ENCODE assay signal across 18 cellular contexts in the genomic region with DNA sequence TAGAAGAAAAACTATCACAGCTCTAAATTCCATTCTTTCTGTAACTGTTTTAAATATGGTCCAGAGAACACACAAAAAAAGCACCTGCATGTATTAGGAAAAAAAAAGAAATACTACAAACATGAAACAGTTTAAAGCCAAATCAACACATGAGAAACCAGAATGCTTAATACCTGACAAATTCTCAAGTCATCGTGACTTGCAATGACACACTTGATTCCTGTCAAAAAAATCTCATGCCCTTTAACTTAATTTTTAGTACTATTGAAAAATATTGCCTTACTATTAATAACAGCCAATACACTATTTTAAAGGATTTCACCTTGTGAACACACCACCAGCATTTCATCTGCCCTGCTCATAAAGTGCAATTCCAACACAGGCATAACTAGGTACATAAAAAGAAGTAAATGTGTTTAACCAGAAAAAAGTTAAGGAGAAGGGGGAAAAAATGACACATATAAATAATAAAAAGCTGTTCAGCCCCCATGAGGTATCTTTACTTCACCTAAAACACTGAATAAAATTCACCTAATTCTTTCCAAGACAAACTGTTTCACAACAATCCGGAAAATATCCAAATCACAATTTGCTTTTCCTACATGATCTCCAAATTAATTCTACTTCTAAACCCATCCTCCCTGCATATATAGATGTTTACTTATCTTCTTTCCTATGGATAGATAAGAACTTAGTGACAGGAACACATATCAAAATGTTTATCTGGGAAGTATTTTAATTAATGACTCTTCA. TPM values are rescaled to one million over a fixed set of nuclear protein-coding genes. Genes with fewer than 3 reads are reported as not detected.
A peak's percentile ranks its signal among the peaks of the same experiment; 100 is the strongest.
DNase-seq lines count a peak whose midpoint lies in the region; ATAC-seq, FAIRE-seq and TF ChIP-seq lines count a peak whose summit lies in the region.
"Had no signal": no experiment of that assay in that cellular context is flagged by ENCODE, and none has a peak within 500 bp of the region (broad histone marks: within the 10 kb centered on the region; RNA-seq: fewer than 3 reads in every experiment).

No MANE protein-coding gene starts in this region.

- intact Hi-C loops in K562 (cut with micrococcal nuclease) (no loop called here), right lobe of liver (cut with DNase I) (no loop called here), pancreas (cut with DNase I) (no loop called here)

- in situ Hi-C loops in K562 (cut with MboI): no loop called here

- no peak overlapping the region for H3K9ac ChIP-seq in K562 (ENCODE audit: insufficient read depth in 1 of 2, low read depth in 2 of 2, low read length in 2 of 2)
- H3K9ac ChIP-seq in skeletal muscle tissue (ENCODE audit: low read depth in 1 of 3, low read length in 3 of 3): no peak overlapping the region
- H3K9ac ChIP-seq: BLaER1 treated with 17β-estradiol and CSF1 and Interleukin-3, amounts not matched to agents 10 nM and 100 nM had no signal

- H3K4me2 ChIP-seq in A549 (no peak overlapping the region), K562 (ENCODE audit: insufficient read depth, low read length) (no peak overlapping the region)
- H3K4me2 ChIP-seq: BLaER1 treated with 17β-estradiol and CSF1 and Interleukin-3, amounts not matched to agents 10 nM and 100 nM had no signal

- no peak for TF ChIP-seq POLR2A in A549 (IDR thresholded peaks at IDR 0.05; ENCODE audit: low read length)
- TF ChIP-seq POLR2A in K562 (conservative IDR thresholded peaks at IDR 0.05): no peak
- no peak for TF ChIP-seq POLR2A in right lobe of liver (IDR thresholded peaks at IDR 0.05)

- TF ChIP-seq EP300 in A549 (IDR thresholded peaks at IDR 0.05): no peak
- no peak for TF ChIP-seq EP300 in K562 (IDR thresholded peaks at IDR 0.05; ENCODE audit: low read length)

- no peaks in the 10 kb centered on the region for H4K20me1 ChIP-seq in K562 (replicated peaks; ENCODE audit: control insufficient read depth, insufficient read depth, low read length)

- TF ChIP-seq RAD21 in A549 (conservative IDR thresholded peaks at IDR 0.05 in 1 of 2, IDR thresholded peaks at IDR 0.05 in 1 of 2) (no peak), K562 (CRISPR knock-in tag; conservative IDR thresholded peaks at IDR 0.05 in 1 of 2, IDR thresholded peaks at IDR 0.05 in 1 of 2) (no peak)

- H3K4me3 ChIP-seq in A549 (no peak overlapping the region), K562 (no peak overlapping the region), right lobe of liver (no peak overlapping the region), skeletal muscle tissue (ENCODE audit: low read length in 3 of 3) (no peak overlapping the region), pancreas (no peak overlapping the region)
- H3K4me3 ChIP-seq: BLaER1 treated with 17β-estradiol and CSF1 and Interleukin-3, amounts not matched to agents 10 nM and 100 nM; GM12878; HAP-1 had no signal

- H3K36me3 ChIP-seq in K562 (ENCODE audit: control insufficient read depth, insufficient read depth, low read length) (no peaks in the 10 kb centered on the region), right lobe of liver (no peaks in the 10 kb centered on the region), skeletal muscle tissue (ENCODE audit: control insufficient read depth in 3 of 3, insufficient read depth in 3 of 3, low read length in 3 of 3) (no peaks in the 10 kb centered on the region), pancreas (no peaks in the 10 kb centered on the region)
- H3K36me3 ChIP-seq: HAP-1 had no signal

- CTCF ChIA-PET in A549 (lab: Yijun Ruan, JAX) (interaction anchor here (1.2 kb wide), 1 partner anchor 249 kb away, joined by 4 read pairs; no protein-coding TSS in a partner anchor), K562 (lab: Yijun Ruan, JAX; ENCODE audit: low intra/inter-chr PET ratio) (no interaction called here)

- POLR2A ChIA-PET in A549 (lab: Yijun Ruan, JAX) (no interaction called here), K562 (lab: Yijun Ruan, JAX) (interaction anchor here (0.6 to 1.0 kb wide), 2 partner anchors 10 to 65 kb away, joined by 3 read pairs; no protein-coding TSS in a partner anchor)

- H3K4me1 ChIP-seq in A549 (peaks cover 33% of the 10 kb centered on the region), K562 (replicated peaks in 1 of 2; ENCODE audit: control insufficient read depth in 2 of 2, insufficient read depth in 2 of 2, low read length in 2 of 2) (peaks cover 0 to 4% of the 10 kb centered on the region in 2 experiments; a peak in 2 of 5 replicates), right lobe of liver (peaks cover 0 to 34% (median 9%) of the 10 kb centered on the region in 4 donors), skeletal muscle tissue (ENCODE audit: control insufficient read depth in 3 of 3, insufficient read depth in 3 of 3, low read length in 3 of 3) (peaks cover 0 to 12% (median 10%) of the 10 kb centered on the region in 3 donors), pancreas (peaks cover 0 to 4% (median 0%) of the 10 kb centered on the region in 3 donors)

- no peaks in the 10 kb centered on the region for H3K9me1 ChIP-seq in K562 (ENCODE audit: control insufficient read depth, insufficient read depth, low read length)

- no peak for DNase-seq in A549 (ENCODE audit: low read depth in 1 of 2, low spot score in 1 of 2)
- DNase-seq in K562 (ENCODE audit: extremely low read depth in 1 of 4, low spot score in 3 of 4): no peak
- no peak for DNase-seq in right lobe of liver
- DNase-seq in COLO668 (lab: John Stamatoyannopoulos, UW; ENCODE audit: unreplicated experiment): no peak
- no peak for DNase-seq in pancreas
- no peak for DNase-seq in RPMI8226
- DNase-seq: CD8-positive, alpha-beta T cell; COR-L47; DMS 273 treated with DMSO at 0.1 percent for 48 hours; DMS53; DND-41; EL had no signal

- ATAC-seq in A549 (no peak), K562 (no peak), right lobe of liver (peak; percentile 53 to 80 (median 56)), pancreas (no peak)
- ATAC-seq: CD8-positive, alpha-beta T cell; GM12878 had no signal

- H2AFZ ChIP-seq in K562 (ENCODE audit: low read depth, low read length): no peak overlapping the region

- 92% methylated on average over 2 of the region's 2 CpGs for WGBS in A549 (ENCODE audit: missing lambda C conversion rate)
- WGBS in K562 (ENCODE audit: insufficient coverage, low coverage, missing lambda C conversion rate): 86% methylated on average over 2 of the region's 2 CpGs
- 27% methylated on average over 2 of the region's 2 CpGs for WGBS in right lobe of liver (ENCODE audit: insufficient coverage, low coverage, low lambda C conversion rate, missing lambda C conversion rate)
- WGBS in pancreas, 2 donors: 65 to 81% methylated on average over 2 of the region's 2 CpGs

- peaks cover 89% of the 10 kb centered on the region for H3K79me2 ChIP-seq in K562 (ENCODE audit: control insufficient read depth, insufficient read depth, low read length)

- H3K27me3 ChIP-seq in K562 (ENCODE audit: control insufficient read depth in 2 of 2, insufficient read depth in 2 of 2, low read length in 2 of 2): no peaks in the 10 kb centered on the region
- H3K27me3 ChIP-seq in right lobe of liver: no peaks in the 10 kb centered on the region
- H3K27me3 ChIP-seq in skeletal muscle tissue (ENCODE audit: control insufficient read depth in 3 of 3, insufficient read depth in 3 of 3, low read length in 3 of 3): no peaks in the 10 kb centered on the region
- no peaks in the 10 kb centered on the region for H3K27me3 ChIP-seq in pancreas
- H3K27me3 ChIP-seq: BLaER1 treated with 17β-estradiol and CSF1 and Interleukin-3, amounts not matched to agents 10 nM and 100 nM had no signal

- no TSS peak for BruUV-seq in K562 (replicated peaks; lab: Mats Ljungman, UMichigan)

- TF ChIP-seq CTCF in A549 (IDR thresholded peaks at IDR 0.05) (no peak), K562 (IDR thresholded peaks at IDR 0.05 in 2 of 3, conservative IDR thresholded peaks at IDR 0.05 in 1 of 3; ENCODE audit: insufficient read depth in 2 of 3, low read depth in 1 of 3, low read length in 3 of 3) (no peak), right lobe of liver (IDR thresholded peaks at IDR 0.05) (no peak), pancreas (IDR thresholded peaks at IDR 0.05) (no peak)

- FAIRE-seq in A549 (lab: Jason Lieb, UNC) (no peak), K562 (lab: Jason Lieb, UNC) (no peak), pancreas (lab: Jason Lieb, UNC) (no peak)
- FAIRE-seq: GM12878, H1 had no signal

- H3K9me3 ChIP-seq in A549 (peaks cover 8% of the 10 kb centered on the region; the same call in 1 of the 3 replicates), K562 (replicated peaks; ENCODE audit: control insufficient read depth, insufficient read depth, low read depth, low read length) (no peaks in the 10 kb centered on the region), right lobe of liver (no peaks in the 10 kb centered on the region), skeletal muscle tissue (ENCODE audit: control insufficient read depth in 3 of 3, low read length in 3 of 3) (no peaks in the 10 kb centered on the region), pancreas (no peaks in the 10 kb centered on the region)
- H3K9me3 ChIP-seq: HAP-1 had no signal

- H3K27ac ChIP-seq in A549 (no peak overlapping the region), K562 (ENCODE audit: extremely low read depth, low read depth, low read length) (no peak overlapping the region), right lobe of liver (peak overlapping the region in 1 of 3 donors; percentile 59), skeletal muscle tissue (ENCODE audit: low read depth, low read length) (peak overlapping the region; percentile 37), pancreas (no peak overlapping the region)
- H3K27ac ChIP-seq: 22Rv1; BLaER1 treated with 17β-estradiol and CSF1 and Interleukin-3, amounts not matched to agents 10 nM and 100 nM had no signal

RNA-seq across cellular contexts. Expression of gene ROCK2, which starts 10.8 kb away (rescaled TPM):
- polyA plus RNA-seq in A549 (2011; rRNA removed) (33.4 and 38.7 TPM in 2 replicates), A549 (2017; fragmentation: RNase III; extraction: RNeasy Plus Mini Kit Qiagen cat#74134 plus additional on column Dnase treatment) (34.0 to 38.0 TPM (median 36.4 TPM) in 3 replicates), K562 (2011; rRNA removed) (6.8 and 10.6 TPM in 2 replicates), K562 (2014; fragmentation: Illumina TruSeq; extraction: Trizol) (13.4 and 16.5 TPM in 2 replicates), K562 (2014; fragmentation: Nextera tagmentation; extraction: Ambion mirVana) (1 to 10 TPM; 4.9 to 6.0 TPM), K562 (2014; rRNA removed) (10.6 and 10.7 TPM in 2 replicates), pancreas (1 to 10 TPM; 3.5 to 6.3 TPM)
- 5.9 and 6.5 TPM in 2 replicates for polyA plus RNA-seq in A549 (2012; cell fraction: cytosol; rRNA removed)
- 4.2 and 6.9 TPM in 2 replicates for polyA plus RNA-seq in A549 (2012; cell fraction: nucleus; rRNA removed)
- polyA minus RNA-seq in A549 (2011; rRNA and poly(A)+ RNA removed): 28.9 and 30.0 TPM in 2 replicates
- 16.6 and 83.8 TPM in 2 replicates for total RNA-seq in K562 (2011; cell fraction: chromatin; rRNA removed; ENCODE audit: low replicate concordance)
- total RNA-seq in K562 (2011; cell fraction: nucleolus; rRNA removed): 4.2 and 6.4 TPM in 2 replicates
- total RNA-seq in K562 (2011; cell fraction: nucleoplasm; rRNA removed): 16.1 and 32.0 TPM in 2 replicates
- total RNA-seq in K562 (2014; rRNA removed) (14.3 and 15.0 TPM in 2 replicates), K562 (2014; rRNA removed; fragmentation: Illumina TruSeq; extraction: Trizol) (28.4 and 35.3 TPM in 2 replicates), K562 (2015; rRNA removed; fragmentation: Illumina TruSeq; extraction: Trizol) (28.1 and 30.6 TPM in 2 replicates), K562 (2021) (21.2 and 22.1 TPM in 2 replicates), right lobe of liver (10 to 100 TPM; 11.6 to 23.9 (median 19.8) TPM), skeletal muscle tissue (37.1 TPM), pancreas (10 to 100 TPM; 11.0 to 21.5 (median 14.0) TPM)
- 1.6 and 3.5 TPM in 2 replicates for polyA plus RNA-seq in K562 (2011; cell fraction: cytosol; rRNA removed)
- polyA plus RNA-seq in K562 (2011; cell fraction: nucleus; rRNA removed): 4.2 and 5.4 TPM in 2 replicates
- 10.8 and 12.3 TPM in 2 replicates for polyA plus RNA-seq in K562 (2012)
- 47.6 and 51.9 TPM in 2 replicates for polyA minus RNA-seq in K562 (2011; rRNA and poly(A)+ RNA removed)
- polyA minus RNA-seq in K562 (2011; cell fraction: cytosol; rRNA and poly(A)+ RNA removed): 13.8 and 19.1 TPM in 2 replicates
- 13.7 and 34.7 TPM in 2 replicates for polyA minus RNA-seq in K562 (2011; cell fraction: nucleus; rRNA and poly(A)+ RNA removed)

Comparison
In these comparisons a context has a peak if more than half of its experiments do, and no peak if none do; other contexts are left out.
1. ATAC-seq: peak in right lobe of liver (4 of 4); none in A549 (0 of 2), K562 (single experiment) and pancreas (0 of 4).